In the genomic region with DNA sequence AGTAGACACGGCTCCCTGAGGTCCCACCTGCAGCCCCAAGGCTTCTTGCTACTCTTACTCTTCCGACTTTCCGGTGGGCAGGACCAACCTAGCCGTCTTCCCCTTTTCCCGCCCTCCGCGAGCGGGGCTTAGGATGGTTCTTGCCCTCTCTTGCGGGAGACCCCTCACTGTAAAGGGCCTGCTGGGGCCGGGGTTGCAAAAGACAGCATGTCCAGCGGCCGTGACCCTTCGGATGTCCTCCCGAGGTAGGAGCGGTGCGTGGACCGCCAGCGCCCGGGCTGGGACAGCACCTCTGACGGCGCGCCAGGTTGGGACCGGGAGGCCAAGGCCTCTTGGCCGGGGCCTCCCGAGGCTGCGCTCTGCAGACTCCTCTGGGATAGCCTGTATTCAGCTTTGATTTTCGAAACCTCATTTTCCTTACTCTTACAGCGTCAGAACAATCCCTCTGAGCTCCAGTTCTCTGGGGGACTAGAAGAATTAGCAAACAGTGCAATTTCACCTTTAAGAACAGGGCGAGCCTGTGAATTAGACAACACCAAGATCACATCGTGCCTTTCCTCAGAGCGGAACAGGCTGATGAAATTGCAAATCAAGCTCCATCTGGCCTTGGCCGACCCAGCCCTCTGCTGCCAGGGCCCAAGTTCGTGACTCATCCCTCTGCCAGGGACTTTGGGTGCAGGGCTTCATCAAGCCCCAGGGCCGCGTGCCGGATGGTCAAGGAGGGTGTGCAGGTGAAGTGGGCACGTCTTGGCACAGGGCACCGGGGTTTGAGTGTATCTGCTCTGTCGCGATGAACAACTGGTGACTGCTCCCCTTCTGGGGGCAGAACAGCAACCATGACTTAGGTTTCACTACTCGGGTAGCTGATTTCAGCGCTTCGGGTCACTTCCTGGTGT, we compare ENCODE assay signal across 1 cellular context.
TF ChIP-seq lines count a peak whose summit lies in the region.

No MANE protein-coding gene starts in this region.

TF ChIP-seq in WTC11, 78 proteins besides CTCF, POLR2A, EP300 and RAD21 (continued from another document):
- TF ChIP-seq, protein P1, sequence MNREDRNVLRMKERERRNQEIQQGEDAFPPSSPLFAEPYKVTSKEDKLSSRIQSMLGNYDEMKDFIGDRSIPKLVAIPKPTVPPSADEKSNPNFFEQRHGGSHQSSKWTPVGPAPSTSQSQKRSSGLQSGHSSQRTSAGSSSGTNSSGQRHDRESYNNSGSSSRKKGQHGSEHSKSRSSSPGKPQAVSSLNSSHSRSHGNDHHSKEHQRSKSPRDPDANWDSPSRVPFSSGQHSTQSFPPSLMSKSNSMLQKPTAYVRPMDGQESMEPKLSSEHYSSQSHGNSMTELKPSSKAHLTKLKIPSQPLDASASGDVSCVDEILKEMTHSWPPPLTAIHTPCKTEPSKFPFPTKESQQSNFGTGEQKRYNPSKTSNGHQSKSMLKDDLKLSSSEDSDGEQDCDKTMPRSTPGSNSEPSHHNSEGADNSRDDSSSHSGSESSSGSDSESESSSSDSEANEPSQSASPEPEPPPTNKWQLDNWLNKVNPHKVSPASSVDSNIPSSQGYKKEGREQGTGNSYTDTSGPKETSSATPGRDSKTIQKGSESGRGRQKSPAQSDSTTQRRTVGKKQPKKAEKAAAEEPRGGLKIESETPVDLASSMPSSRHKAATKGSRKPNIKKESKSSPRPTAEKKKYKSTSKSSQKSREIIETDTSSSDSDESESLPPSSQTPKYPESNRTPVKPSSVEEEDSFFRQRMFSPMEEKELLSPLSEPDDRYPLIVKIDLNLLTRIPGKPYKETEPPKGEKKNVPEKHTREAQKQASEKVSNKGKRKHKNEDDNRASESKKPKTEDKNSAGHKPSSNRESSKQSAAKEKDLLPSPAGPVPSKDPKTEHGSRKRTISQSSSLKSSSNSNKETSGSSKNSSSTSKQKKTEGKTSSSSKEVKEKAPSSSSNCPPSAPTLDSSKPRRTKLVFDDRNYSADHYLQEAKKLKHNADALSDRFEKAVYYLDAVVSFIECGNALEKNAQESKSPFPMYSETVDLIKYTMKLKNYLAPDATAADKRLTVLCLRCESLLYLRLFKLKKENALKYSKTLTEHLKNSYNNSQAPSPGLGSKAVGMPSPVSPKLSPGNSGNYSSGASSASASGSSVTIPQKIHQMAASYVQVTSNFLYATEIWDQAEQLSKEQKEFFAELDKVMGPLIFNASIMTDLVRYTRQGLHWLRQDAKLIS (CRISPR knock-in tag; IDR thresholded peaks at IDR 0.05; ENCODE audit: borderline replicate concordance): no peak; the same call in 1 of the 2 replicates
- TF ChIP-seq, protein P2, sequence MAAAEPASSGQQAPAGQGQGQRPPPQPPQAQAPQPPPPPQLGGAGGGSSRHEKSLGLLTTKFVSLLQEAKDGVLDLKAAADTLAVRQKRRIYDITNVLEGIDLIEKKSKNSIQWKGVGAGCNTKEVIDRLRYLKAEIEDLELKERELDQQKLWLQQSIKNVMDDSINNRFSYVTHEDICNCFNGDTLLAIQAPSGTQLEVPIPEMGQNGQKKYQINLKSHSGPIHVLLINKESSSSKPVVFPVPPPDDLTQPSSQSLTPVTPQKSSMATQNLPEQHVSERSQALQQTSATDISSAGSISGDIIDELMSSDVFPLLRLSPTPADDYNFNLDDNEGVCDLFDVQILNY (CRISPR knock-in tag; IDR thresholded peaks at IDR 0.05): no peak; the same call in 1 of the 2 replicates
- TF ChIP-seq, protein P3, sequence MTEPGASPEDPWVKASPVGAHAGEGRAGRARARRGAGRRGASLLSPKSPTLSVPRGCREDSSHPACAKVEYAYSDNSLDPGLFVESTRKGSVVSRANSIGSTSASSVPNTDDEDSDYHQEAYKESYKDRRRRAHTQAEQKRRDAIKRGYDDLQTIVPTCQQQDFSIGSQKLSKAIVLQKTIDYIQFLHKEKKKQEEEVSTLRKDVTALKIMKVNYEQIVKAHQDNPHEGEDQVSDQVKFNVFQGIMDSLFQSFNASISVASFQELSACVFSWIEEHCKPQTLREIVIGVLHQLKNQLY (CRISPR knock-in tag; IDR thresholded peaks at IDR 0.05): no peak
- TF ChIP-seq GRHL2 (CRISPR knock-in tag; IDR thresholded peaks at IDR 0.05; ENCODE audit: insufficient replicate concordance, severe bottlenecking): no peak
- TF ChIP-seq, protein P4, sequence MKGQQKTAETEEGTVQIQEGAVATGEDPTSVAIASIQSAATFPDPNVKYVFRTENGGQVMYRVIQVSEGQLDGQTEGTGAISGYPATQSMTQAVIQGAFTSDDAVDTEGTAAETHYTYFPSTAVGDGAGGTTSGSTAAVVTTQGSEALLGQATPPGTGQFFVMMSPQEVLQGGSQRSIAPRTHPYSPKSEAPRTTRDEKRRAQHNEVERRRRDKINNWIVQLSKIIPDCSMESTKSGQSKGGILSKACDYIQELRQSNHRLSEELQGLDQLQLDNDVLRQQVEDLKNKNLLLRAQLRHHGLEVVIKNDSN (CRISPR knock-in tag; IDR thresholded peaks at IDR 0.05): no peak
- TF ChIP-seq ETV6 (CRISPR knock-in tag; IDR thresholded peaks at IDR 0.05): no peak
- no peak for TF ChIP-seq ZNF138 (CRISPR knock-in tag; conservative IDR thresholded peaks at IDR 0.05)
- no peak for TF ChIP-seq NFE2L1 (CRISPR knock-in tag; IDR thresholded peaks at IDR 0.05)
- peak; percentile 78; the same call in 1 of the 2 replicates for TF ChIP-seq TCF7 (CRISPR knock-in tag; IDR thresholded peaks at IDR 0.05; ENCODE audit: low read depth)
- TF ChIP-seq, protein P5, sequence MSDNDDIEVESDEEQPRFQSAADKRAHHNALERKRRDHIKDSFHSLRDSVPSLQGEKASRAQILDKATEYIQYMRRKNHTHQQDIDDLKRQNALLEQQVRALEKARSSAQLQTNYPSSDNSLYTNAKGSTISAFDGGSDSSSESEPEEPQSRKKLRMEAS (CRISPR knock-in tag; IDR thresholded peaks at IDR 0.05): peak; percentile 58; the same call in 1 of the 2 replicates
- no peak for TF ChIP-seq OVOL2 (CRISPR knock-in tag; IDR thresholded peaks at IDR 0.05; ENCODE audit: borderline replicate concordance)
- no peak for TF ChIP-seq IRF2 (CRISPR knock-in tag; IDR thresholded peaks at IDR 0.05; ENCODE audit: borderline replicate concordance, low read depth)
- TF ChIP-seq FOXP1 (CRISPR knock-in tag; IDR thresholded peaks at IDR 0.05; ENCODE audit: borderline replicate concordance): 0 out of 2 replicates have a peak, but pooled peaks have one; percentile 68
- TF ChIP-seq, protein P6, sequence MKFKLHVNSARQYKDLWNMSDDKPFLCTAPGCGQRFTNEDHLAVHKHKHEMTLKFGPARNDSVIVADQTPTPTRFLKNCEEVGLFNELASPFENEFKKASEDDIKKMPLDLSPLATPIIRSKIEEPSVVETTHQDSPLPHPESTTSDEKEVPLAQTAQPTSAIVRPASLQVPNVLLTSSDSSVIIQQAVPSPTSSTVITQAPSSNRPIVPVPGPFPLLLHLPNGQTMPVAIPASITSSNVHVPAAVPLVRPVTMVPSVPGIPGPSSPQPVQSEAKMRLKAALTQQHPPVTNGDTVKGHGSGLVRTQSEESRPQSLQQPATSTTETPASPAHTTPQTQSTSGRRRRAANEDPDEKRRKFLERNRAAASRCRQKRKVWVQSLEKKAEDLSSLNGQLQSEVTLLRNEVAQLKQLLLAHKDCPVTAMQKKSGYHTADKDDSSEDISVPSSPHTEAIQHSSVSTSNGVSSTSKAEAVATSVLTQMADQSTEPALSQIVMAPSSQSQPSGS (CRISPR knock-in tag; IDR thresholded peaks at IDR 0.05; ENCODE audit: borderline replicate concordance, low read depth): no peak
